Comparison of ENCODE assay signal across 8 cellular contexts in the genomic region with DNA sequence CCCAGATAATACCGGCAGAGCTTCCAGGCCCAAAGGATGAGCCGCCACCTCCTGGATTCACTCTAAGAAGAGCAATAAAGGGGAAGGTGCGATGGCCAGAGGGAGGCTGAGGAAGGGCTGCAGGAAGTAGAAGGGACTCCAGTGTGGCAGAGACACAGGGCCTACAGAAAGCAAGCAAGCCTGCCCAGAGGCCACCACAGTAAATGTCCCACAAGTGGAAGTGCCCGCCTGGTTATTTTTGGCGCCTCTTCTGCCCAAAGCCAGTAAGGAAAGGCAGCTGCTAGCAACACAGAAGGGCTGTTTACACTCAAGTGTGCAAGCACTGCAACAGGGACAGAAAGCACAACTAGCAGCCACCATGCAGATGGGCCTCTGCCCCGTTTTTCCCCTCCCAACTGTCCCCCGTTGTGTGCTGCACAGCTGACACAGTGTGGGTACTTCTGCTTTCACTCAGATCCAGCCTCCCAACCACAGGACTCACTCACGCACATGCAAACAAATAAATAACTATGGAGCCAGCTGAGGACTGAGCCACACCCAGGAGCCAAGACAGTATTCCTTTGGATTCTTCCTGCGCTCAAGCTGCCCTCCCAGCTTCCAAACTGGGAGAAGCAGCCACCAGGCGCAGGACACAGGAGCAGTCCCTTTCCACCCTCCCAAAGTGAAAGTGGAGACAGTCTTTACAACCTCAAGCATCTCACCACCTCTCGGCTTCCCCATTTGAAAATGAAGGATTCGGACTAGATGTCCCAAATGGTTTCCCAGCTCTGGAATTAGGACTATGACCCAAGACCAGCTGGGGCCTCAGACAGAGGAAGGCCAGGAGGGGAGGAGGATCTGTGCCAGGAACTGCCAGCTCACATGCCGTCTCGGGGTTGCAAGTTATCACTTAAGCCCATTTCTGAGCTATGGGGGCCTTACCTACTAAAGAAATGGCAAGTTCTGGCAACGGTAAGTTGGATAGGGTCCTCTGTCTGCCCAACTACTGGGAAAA. TPM values are rescaled to one million over a fixed set of nuclear protein-coding genes. Genes with fewer than 3 reads are reported as not detected.
DNase-seq lines count a peak whose midpoint lies in the region; ATAC-seq and TF ChIP-seq lines count a peak whose summit lies in the region.

No MANE protein-coding gene starts in this region.

- peaks cover 98% of the 10 kb centered on the region for H3K4me1 ChIP-seq in BLaER1
- peaks cover 85% of the 10 kb centered on the region for H3K4me1 ChIP-seq in parathyroid adenoma

- H3K4me2 ChIP-seq in BLaER1 (peak overlapping the region; percentile 99), parathyroid adenoma (ENCODE audit: low read length) (peak overlapping the region; percentile 48)

- peaks cover 86% of the 10 kb centered on the region for H3K4me1 Mint-ChIP-seq in activated CD4-positive, alpha-beta memory T cell treated with anti-CD3 and anti-CD28 coated beads for 36 hours (ENCODE audit: low read depth)

- CTCF ChIA-PET in activated CD4-positive, alpha-beta memory T cell treated with anti-CD3 and anti-CD28 coated beads for 36 hours (lab: Charles Lee), result interaction anchor here (1.1 to 6.4 kb wide), 13 partner anchors 10 to 72 kb away, joined by 3 to 54 read pairs (median 5); no protein-coding TSS in a partner anchor

- intact Hi-C loops in activated CD4-positive, alpha-beta memory T cell treated with anti-CD3 and anti-CD28 coated beads for 36 hours (cut with micrococcal nuclease), result loop anchor here (1.0 to 10.0 kb wide), 3 partner anchors 8 to 331 kb away; partner anchors contain the start of genes ALDH6A1 and LIN52

- H3K27ac Mint-ChIP-seq in activated CD4-positive, alpha-beta memory T cell treated with anti-CD3 and anti-CD28 coated beads for 36 hours, result peak overlapping the region; percentile 95

- H3K4me3 ChIP-seq in BLaER1 (peak overlapping the region; percentile 63), parathyroid adenoma (ENCODE audit: low read depth, low read length) (no peak overlapping the region)

- H4K20me1 ChIP-seq in BLaER1, result peaks cover 99% of the 10 kb centered on the region

- H3K27me3 Mint-ChIP-seq in activated CD4-positive, alpha-beta memory T cell treated with anti-CD3 and anti-CD28 coated beads for 36 hours, result no peaks in the 10 kb centered on the region

- DNase-seq in activated CD4-positive, alpha-beta memory T cell treated with anti-CD3 and anti-CD28 coated beads for 36 hours, result peak; percentile 84
- peak; percentile 40 for DNase-seq in fibroblast of peridontal ligament (ENCODE audit: extremely low read depth)
- DNase-seq in T-helper 9 cell, result no peak
- DNase-seq in hepatic stellate cell (ENCODE audit: low spot score), result no peak

- TF ChIP-seq CTCF in parathyroid adenoma (IDR thresholded peaks at IDR 0.05), result no peak

- H3K79me2 ChIP-seq in parathyroid adenoma, result peaks cover 82% of the 10 kb centered on the region

- H3K9me3 Mint-ChIP-seq in activated CD4-positive, alpha-beta memory T cell treated with anti-CD3 and anti-CD28 coated beads for 36 hours, result no peaks in the 10 kb centered on the region

- peaks cover 27% of the 10 kb centered on the region for H3K36me3 Mint-ChIP-seq in activated CD4-positive, alpha-beta memory T cell treated with anti-CD3 and anti-CD28 coated beads for 36 hours

- H3K4me3 Mint-ChIP-seq in activated CD4-positive, alpha-beta memory T cell treated with anti-CD3 and anti-CD28 coated beads for 36 hours, result peak overlapping the region; percentile 87

- ATAC-seq in GM18907 (IDR thresholded peaks at IDR 0.05; ENCODE audit: unreplicated experiment), result peak; percentile 43
- peak; percentile 49 for ATAC-seq in HG03460 (IDR thresholded peaks at IDR 0.05; ENCODE audit: unreplicated experiment)

- peak overlapping the region; percentile 94 for H3K9ac ChIP-seq in BLaER1
- no peak overlapping the region for H3K9ac ChIP-seq in parathyroid adenoma

- no peak overlapping the region for H2AFZ ChIP-seq in parathyroid adenoma

- no peaks in the 10 kb centered on the region for H3K36me3 ChIP-seq in BLaER1
- no peaks in the 10 kb centered on the region for H3K36me3 ChIP-seq in parathyroid adenoma (ENCODE audit: control insufficient read depth, insufficient read depth, low read length)

- peak overlapping the region; percentile 98 for H3K27ac ChIP-seq in BLaER1
- peak overlapping the region; percentile 95 for H3K27ac ChIP-seq in parathyroid adenoma

- POLR2A ChIA-PET in activated CD4-positive, alpha-beta memory T cell treated with anti-CD3 and anti-CD28 coated beads for 36 hours (lab: Charles Lee), result interaction anchor here (1.4 to 11.0 kb wide), 7 partner anchors 8 to 133 kb away, joined by 3 to 211 read pairs (median 10); partner anchors contain the start of gene ZNF410

- H3K9me3 ChIP-seq in BLaER1, result no peaks in the 10 kb centered on the region
- no peaks in the 10 kb centered on the region for H3K9me3 ChIP-seq in parathyroid adenoma (ENCODE audit: control insufficient read depth, low read length)

- H3K27me3 ChIP-seq in BLaER1, result no peaks in the 10 kb centered on the region
- no peaks in the 10 kb centered on the region for H3K27me3 ChIP-seq in parathyroid adenoma (ENCODE audit: control insufficient read depth, insufficient read depth, low read length)

RNA-seq across cellular contexts. Expression of gene PNMA1, which starts 40.0 kb away (rescaled TPM):
- 10 to 100 TPM; 28.2 to 28.3 TPM for total RNA-seq in activated CD4-positive, alpha-beta memory T cell treated with anti-CD3 and anti-CD28 coated beads for 36 hours

Comparison
In these comparisons a context has a peak if more than half of its experiments do, and no peak if none do; other contexts are left out.
1. DNase-seq: peak in activated CD4-positive, alpha-beta memory T cell treated with anti-CD3 and anti-CD28 coated beads for 36 hours (single experiment) and fibroblast of peridontal ligament (single experiment); none in T-helper 9 cell (single experiment) and hepatic stellate cell (single experiment).